In genomic region chr11:124801014-124801413, GRCh38 we compare ENCODE assay signal across 8 cellular contexts. TPM values are rescaled to one million over a fixed set of nuclear protein-coding genes. Genes with fewer than 3 reads are reported as not detected.
A peak's percentile ranks its signal among the peaks of the same experiment; 100 is the strongest.
DNase-seq lines count a peak whose midpoint lies in the region; ATAC-seq, FAIRE-seq and TF ChIP-seq lines count a peak whose summit lies in the region.

No MANE protein-coding gene starts in this region.

- peaks cover 15% of the 10 kb centered on the region; the same call in 2 of the 3 replicates for H3K4me1 ChIP-seq in A549
- H3K4me1 ChIP-seq in stomach smooth muscle (ENCODE audit: control insufficient read depth, insufficient read depth, low read length) = peaks cover 12% of the 10 kb centered on the region

- no peak for TF ChIP-seq POLR2A in A549 (IDR thresholded peaks at IDR 0.05; ENCODE audit: low read length)

- H3K4me2 ChIP-seq in A549 = peak overlapping the region; percentile 84

- H3K36me3 ChIP-seq in stomach smooth muscle (ENCODE audit: control insufficient read depth in 2 of 2, insufficient read depth in 2 of 2, low read length in 2 of 2) = peaks cover 0 to 2% of the 10 kb centered on the region in 2 donors

- CTCF ChIA-PET in A549 (lab: Yijun Ruan, JAX) = interaction anchor here (1.1 to 4.1 kb wide), 6 partner anchors 29 to 157 kb away, joined by 3 to 16 read pairs (median 8); partner anchors contain the start of gene ESAM

- H3K9ac ChIP-seq in stomach smooth muscle (ENCODE audit: low read length in 2 of 2) = peak overlapping the region; percentile 89 to 91

- TF ChIP-seq RAD21 in A549 (conservative IDR thresholded peaks at IDR 0.05 in 1 of 2, IDR thresholded peaks at IDR 0.05 in 1 of 2) = no peak

- H3K27ac ChIP-seq in A549 = peak overlapping the region; percentile 99 to 100
- peak overlapping the region; percentile 97 for H3K27ac ChIP-seq in angular gyrus (ENCODE audit: low read depth, low read length)
- H3K27ac ChIP-seq in stomach smooth muscle (ENCODE audit: low read length) = peak overlapping the region; percentile 98

- DNase-seq in A549 (ENCODE audit: low read depth in 1 of 2, low spot score in 1 of 2) (no peak), HCEC 1CT (peak; percentile 77), amniotic stem cell (lab: John Stamatoyannopoulos, UW) (no peak)

- no peaks in the 10 kb centered on the region for H3K27me3 ChIP-seq in stomach smooth muscle (ENCODE audit: control insufficient read depth in 1 of 2, insufficient read depth in 2 of 2, low read length in 2 of 2)

- WGBS in A549 (ENCODE audit: missing lambda C conversion rate) = 24% methylated on average over 8 of the region's 8 CpGs

- no peak for TF ChIP-seq EP300 in A549 (IDR thresholded peaks at IDR 0.05)

- no peaks in the 10 kb centered on the region for H3K9me3 ChIP-seq in A549
- no peaks in the 10 kb centered on the region for H3K9me3 ChIP-seq in stomach smooth muscle (ENCODE audit: control insufficient read depth in 2 of 2, low read length in 2 of 2)

- FAIRE-seq in A549 (lab: Jason Lieb, UNC) = no peak
- FAIRE-seq in islet of Langerhans (lab: Jason Lieb, UNC) = peak; percentile 30

- TF ChIP-seq CTCF in A549 (IDR thresholded peaks at IDR 0.05) = no peak

- ATAC-seq in A549 = peak in 1 of 2 experiments; percentile 3; a peak in 2 of 6 replicates
- ATAC-seq in GM19455 (IDR thresholded peaks at IDR 0.05; ENCODE audit: unreplicated experiment) = no peak
- no peak for ATAC-seq in GM18517 (IDR thresholded peaks at IDR 0.05; ENCODE audit: unreplicated experiment)

- H3K4me3 ChIP-seq in A549 (peak overlapping the region; percentile 100), stomach smooth muscle (ENCODE audit: low read length in 2 of 2) (peak overlapping the region; percentile 78 to 88)

- POLR2A ChIA-PET in A549 (lab: Yijun Ruan, JAX) = interaction anchor here (1.3 to 2.1 kb wide), 4 partner anchors 12 to 179 kb away, joined by 4 to 14 read pairs (median 6); partner anchors contain the start of gene TBRG1

TF ChIP-seq in A549, 52 proteins besides CTCF, POLR2A, EP300 and RAD21:
- TF ChIP-seq ZNF302 (CRISPR knock-in tag; IDR thresholded peaks at IDR 0.05) (no peak), JUN (IDR thresholded peaks at IDR 0.05) (no peak), CHD2 (IDR thresholded peaks at IDR 0.05; ENCODE audit: low read length, partially characterized antibody) (no peak), NR3C1 (IDR thresholded peaks at IDR 0.05) (no peak), HOXB13 (CRISPR knock-in tag; IDR thresholded peaks at IDR 0.05; ENCODE audit: low read depth) (no peak), SMC3 (IDR thresholded peaks at IDR 0.05) (no peak), BCL3 (IDR thresholded peaks at IDR 0.05) (no peak), TFCP2L1 (CRISPR knock-in tag; IDR thresholded peaks at IDR 0.05) (no peak), JUNB (IDR thresholded peaks at IDR 0.05) (no peak), ZC3H11A (IDR thresholded peaks at IDR 0.05) (no peak), ZFP36 (IDR thresholded peaks at IDR 0.05; ENCODE audit: borderline replicate concordance, partially characterized antibody) (no peak), BHLHE40 (IDR thresholded peaks at IDR 0.05; ENCODE audit: low read depth, low read length) (no peak), SREBF2 (IDR thresholded peaks at IDR 0.05) (no peak), PBX3 (IDR thresholded peaks at IDR 0.05) (no peak), CHD4 (IDR thresholded peaks at IDR 0.05; ENCODE audit: borderline replicate concordance) (no peak), GATA3 (IDR thresholded peaks at IDR 0.05; ENCODE audit: borderline replicate concordance) (no peak), REST (IDR thresholded peaks at IDR 0.05) (no peak), ELK1 (IDR thresholded peaks at IDR 0.05; ENCODE audit: low read depth, low read length) (no peak)
TF ChIP-seq in A549: peak in this region for 0.

RNA-seq across cellular contexts. Expression of gene MSANTD2, which starts 0.8 kb away (rescaled TPM):
- polyA plus RNA-seq in A549 (2011; rRNA removed) = 6.4 TPM in 2 replicates
- 2.4 TPM in 2 replicates for polyA plus RNA-seq in A549 (2012; cell fraction: cytosol; rRNA removed)
- polyA plus RNA-seq in A549 (2012; cell fraction: nucleus; rRNA removed) = 5.3 and 8.0 TPM in 2 replicates
- polyA plus RNA-seq in A549 (2017; fragmentation: RNase III; extraction: RNeasy Plus Mini Kit Qiagen cat#74134 plus additional on column Dnase treatment) = 5.4 to 5.8 TPM (median 5.6 TPM) in 3 replicates
- polyA minus RNA-seq in A549 (2011; rRNA and poly(A)+ RNA removed) = 1.6 and 3.0 TPM in 2 replicates

RNA-seq across cellular contexts. Expression of gene ESAM, which starts 38.9 kb away (rescaled TPM):
- 11.7 and 14.5 TPM in 2 replicates for polyA plus RNA-seq in A549 (2011; rRNA removed)
- 13.9 and 18.5 TPM in 2 replicates for polyA plus RNA-seq in A549 (2012; cell fraction: cytosol; rRNA removed)
- polyA plus RNA-seq in A549 (2012; cell fraction: nucleus; rRNA removed) = 25.8 and 28.9 TPM in 2 replicates
- polyA plus RNA-seq in A549 (2017; fragmentation: RNase III; extraction: RNeasy Plus Mini Kit Qiagen cat#74134 plus additional on column Dnase treatment) = 6.2 to 9.1 TPM (median 6.8 TPM) in 3 replicates
- 7.6 and 11.0 TPM in 2 replicates for polyA minus RNA-seq in A549 (2011; rRNA and poly(A)+ RNA removed)

RNA-seq across cellular contexts. Expression of gene VSIG2, which starts 49.0 kb away (rescaled TPM):
- not detected in 2 replicates for polyA plus RNA-seq in A549 (2011; rRNA removed)
- 0.03 TPM in 1 of 2 replicates, not detected in the other for polyA plus RNA-seq in A549 (2012; cell fraction: cytosol; rRNA removed)
- polyA plus RNA-seq in A549 (2012; cell fraction: nucleus; rRNA removed) = 0.12 and 0.27 TPM in 2 replicates
- not detected in 3 replicates for polyA plus RNA-seq in A549 (2017; fragmentation: RNase III; extraction: RNeasy Plus Mini Kit Qiagen cat#74134 plus additional on column Dnase treatment)
- polyA minus RNA-seq in A549 (2011; rRNA and poly(A)+ RNA removed) = 0.19 TPM in 1 of 2 replicates, not detected in the other
